ENCODE assay signal across 8 cellular contexts in the genomic region with DNA sequence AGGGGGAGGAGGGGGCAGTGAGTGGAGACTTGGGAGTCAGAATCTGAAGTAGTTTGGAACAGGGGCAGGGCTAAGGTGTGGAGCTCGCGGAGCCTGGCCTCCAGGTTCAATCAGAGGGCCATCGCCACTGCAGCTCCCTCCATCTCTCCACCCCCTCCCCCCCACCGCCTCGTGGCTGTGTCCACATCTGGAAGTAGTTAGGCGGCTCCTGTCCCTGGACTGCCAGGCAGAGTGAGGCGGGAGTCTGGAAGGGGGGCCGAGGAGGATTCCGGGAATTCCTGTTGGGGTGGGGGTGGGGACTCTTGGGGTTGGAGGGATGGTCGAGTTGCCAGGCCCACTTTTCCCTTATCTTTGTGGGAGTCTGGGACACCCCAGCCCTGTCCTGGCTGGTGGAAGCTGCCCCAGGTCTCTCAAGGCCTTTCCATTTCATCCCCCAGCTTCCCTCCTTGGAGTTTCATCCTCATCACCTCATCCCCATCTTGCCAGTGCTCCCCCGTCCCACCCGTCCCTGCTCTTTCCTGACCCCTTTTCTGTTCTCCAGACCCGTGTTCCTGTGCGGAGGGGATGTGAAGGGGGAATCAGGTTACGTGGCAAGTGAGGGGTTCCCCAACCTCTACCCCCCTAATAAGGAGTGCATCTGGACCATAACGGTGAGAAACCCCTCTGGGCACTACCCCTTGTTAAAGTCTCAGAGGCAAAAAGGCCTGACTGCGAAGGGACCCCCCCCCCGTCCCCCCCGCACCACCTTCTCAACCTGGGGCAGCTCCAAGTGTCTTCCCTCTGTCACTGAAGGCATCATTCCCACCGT. TPM values are rescaled to one million over a fixed set of nuclear protein-coding genes. Genes with fewer than 3 reads are reported as not detected.
DNase-seq lines count a peak whose midpoint lies in the region; ATAC-seq and TF ChIP-seq lines count a peak whose summit lies in the region.

No MANE protein-coding gene starts in this region.

- peaks cover 3% of the 10 kb centered on the region for H3K27me3 Mint-ChIP-seq in activated CD4-positive, alpha-beta memory T cell treated with anti-CD3 and anti-CD28 coated beads, Interleukin-2, amount 10 ng/mL, durations not matched to agents 7 days and 5 days
- no peaks in the 10 kb centered on the region for H3K27me3 Mint-ChIP-seq in stimulated activated memory B cell treated with anti-CD40 and anti-IgM and Interleukin-4, amounts not matched to agents 10 μg/mL and 1 μg/mL and 100 μg/mL, for 72 hours
- peaks cover 20 to 42% (median 39%) of the 10 kb centered on the region in 3 donors for H3K27me3 Mint-ChIP-seq in CD14-positive monocyte (ENCODE audit: low read depth in 3 of 3)

- TF ChIP-seq CTCF in HEK293 (tag by site-specific recombination; IDR thresholded peaks at IDR 0.05) (no peak), CD14-positive monocyte (IDR thresholded peaks at IDR 0.05) (no peak)

- no peak for ATAC-seq in stimulated activated memory B cell treated with anti-CD40 and anti-IgM and Interleukin-4, amounts not matched to agents 10 μg/mL and 1 μg/mL and 100 μg/mL, for 72 hours
- ATAC-seq in HG02973 (IDR thresholded peaks at IDR 0.05; ENCODE audit: unreplicated experiment), result no peak

- no peak for DNase-seq in activated CD4-positive, alpha-beta memory T cell treated with anti-CD3 and anti-CD28 coated beads, Interleukin-2, amount 10 ng/mL, durations not matched to agents 7 days and 5 days
- DNase-seq in hepatic stellate cell (ENCODE audit: low spot score), result peak; percentile 93
- DNase-seq in GOT3 (lab: John Stamatoyannopoulos, UW), result no peak
- DNase-seq in COLO829 (ENCODE audit: low spot score), result no peak
- no peak for DNase-seq in CD14-positive monocyte (ENCODE audit: low spot score)

- H3K27ac Mint-ChIP-seq in activated CD4-positive, alpha-beta memory T cell treated with anti-CD3 and anti-CD28 coated beads, Interleukin-2, amount 10 ng/mL, durations not matched to agents 7 days and 5 days, result peak overlapping the region; percentile 86
- peak overlapping the region; percentile 87 for H3K27ac Mint-ChIP-seq in stimulated activated memory B cell treated with anti-CD40 and anti-IgM and Interleukin-4, amounts not matched to agents 10 μg/mL and 1 μg/mL and 100 μg/mL, for 72 hours
- H3K27ac Mint-ChIP-seq in CD14-positive monocyte, result no peak overlapping the region

- POLR2A ChIA-PET in HEK293 (lab: Yijun Ruan, JAX), result interaction anchor here (0.7 to 3.4 kb wide), 7 partner anchors 9 to 1641 kb away, joined by 3 to 64 read pairs (median 4); a partner anchor contains a TSS
- POLR2A ChIA-PET in activated CD4-positive, alpha-beta memory T cell treated with anti-CD3 and anti-CD28 coated beads, Interleukin-2, amount 10 ng/mL, durations not matched to agents 7 days and 5 days (lab: Charles Lee), result interaction anchor here (0.6 to 7.9 kb wide), 11 partner anchors 9 to 167 kb away, joined by 3 to 89 read pairs (median 5); a partner anchor contains a TSS

- H3K4me1 ChIP-seq in HEK293 (ENCODE audit: control insufficient read depth, insufficient read depth, low read length), result peaks cover 17% of the 10 kb centered on the region

- no peaks in the 10 kb centered on the region for H3K9me3 Mint-ChIP-seq in activated CD4-positive, alpha-beta memory T cell treated with anti-CD3 and anti-CD28 coated beads, Interleukin-2, amount 10 ng/mL, durations not matched to agents 7 days and 5 days
- H3K9me3 Mint-ChIP-seq in stimulated activated memory B cell treated with anti-CD40 and anti-IgM and Interleukin-4, amounts not matched to agents 10 μg/mL and 1 μg/mL and 100 μg/mL, for 72 hours, result no peaks in the 10 kb centered on the region
- peaks cover 0 to 5% (median 0%) of the 10 kb centered on the region in 7 donors for H3K9me3 Mint-ChIP-seq in CD14-positive monocyte

- intact Hi-C loops in CD14-positive monocyte (cut with micrococcal nuclease), result no loop called here

- no peak overlapping the region for H3K4me3 ChIP-seq in HEK293 (ENCODE audit: low read depth, low read length)

- CTCF ChIA-PET in HEK293 (lab: Yijun Ruan, JAX), result interaction anchor here (0.7 to 1.4 kb wide), 4 partner anchors 12 to 39 kb away, joined by 3 to 4 read pairs (median 4); a partner anchor contains a TSS
- CTCF ChIA-PET in activated CD4-positive, alpha-beta memory T cell treated with anti-CD3 and anti-CD28 coated beads, Interleukin-2, amount 10 ng/mL, durations not matched to agents 7 days and 5 days (lab: Charles Lee), result interaction anchor here (0.7 to 2.0 kb wide), 7 partner anchors 14 to 88 kb away, joined by 3 to 8 read pairs (median 3); a partner anchor contains a TSS

- peaks cover 0 to 3% of the 10 kb centered on the region in 2 experiments; a peak in 1 of 3 replicates for H3K36me3 ChIP-seq in HEK293 (ENCODE audit: control insufficient read depth in 2 of 2, insufficient read depth in 1 of 2, low read length in 2 of 2)

- H3K4me1 Mint-ChIP-seq in activated CD4-positive, alpha-beta memory T cell treated with anti-CD3 and anti-CD28 coated beads, Interleukin-2, amount 10 ng/mL, durations not matched to agents 7 days and 5 days, result peaks cover 44% of the 10 kb centered on the region
- peaks cover 22% of the 10 kb centered on the region for H3K4me1 Mint-ChIP-seq in stimulated activated memory B cell treated with anti-CD40 and anti-IgM and Interleukin-4, amounts not matched to agents 10 μg/mL and 1 μg/mL and 100 μg/mL, for 72 hours
- peaks cover 21% of the 10 kb centered on the region for H3K4me1 Mint-ChIP-seq in CD14-positive monocyte

- H3K36me3 Mint-ChIP-seq in activated CD4-positive, alpha-beta memory T cell treated with anti-CD3 and anti-CD28 coated beads, Interleukin-2, amount 10 ng/mL, durations not matched to agents 7 days and 5 days (ENCODE audit: low read depth), result no peaks in the 10 kb centered on the region
- H3K36me3 Mint-ChIP-seq in stimulated activated memory B cell treated with anti-CD40 and anti-IgM and Interleukin-4, amounts not matched to agents 10 μg/mL and 1 μg/mL and 100 μg/mL, for 72 hours, result no peaks in the 10 kb centered on the region
- peaks cover 0 to 4% of the 10 kb centered on the region in 2 donors for H3K36me3 Mint-ChIP-seq in CD14-positive monocyte

- no peaks in the 10 kb centered on the region for H3K9me3 ChIP-seq in HEK293 (ENCODE audit: control insufficient read depth, insufficient read depth, low read depth, low read length)

- H3K27ac ChIP-seq in HEK293 (ENCODE audit: extremely low read depth, low read depth, low read length), result peak overlapping the region; percentile 55; the same call in 1 of the 2 replicates

- H3K4me3 Mint-ChIP-seq in activated CD4-positive, alpha-beta memory T cell treated with anti-CD3 and anti-CD28 coated beads, Interleukin-2, amount 10 ng/mL, durations not matched to agents 7 days and 5 days, result peak overlapping the region; percentile 82
- peak overlapping the region; percentile 81 for H3K4me3 Mint-ChIP-seq in stimulated activated memory B cell treated with anti-CD40 and anti-IgM and Interleukin-4, amounts not matched to agents 10 μg/mL and 1 μg/mL and 100 μg/mL, for 72 hours
- peak overlapping the region in 1 of 2 donors; percentile 20 for H3K4me3 Mint-ChIP-seq in CD14-positive monocyte

TF ChIP-seq in HEK293, 187 proteins besides CTCF, POLR2A, EP300 and RAD21 (continues in another document):
- TF ChIP-seq KLF16 (tag by site-specific recombination; IDR thresholded peaks at IDR 0.05), result 0 out of 2 replicates have a peak, but pooled peaks have one; percentile 25
- TF ChIP-seq, protein P1, sequence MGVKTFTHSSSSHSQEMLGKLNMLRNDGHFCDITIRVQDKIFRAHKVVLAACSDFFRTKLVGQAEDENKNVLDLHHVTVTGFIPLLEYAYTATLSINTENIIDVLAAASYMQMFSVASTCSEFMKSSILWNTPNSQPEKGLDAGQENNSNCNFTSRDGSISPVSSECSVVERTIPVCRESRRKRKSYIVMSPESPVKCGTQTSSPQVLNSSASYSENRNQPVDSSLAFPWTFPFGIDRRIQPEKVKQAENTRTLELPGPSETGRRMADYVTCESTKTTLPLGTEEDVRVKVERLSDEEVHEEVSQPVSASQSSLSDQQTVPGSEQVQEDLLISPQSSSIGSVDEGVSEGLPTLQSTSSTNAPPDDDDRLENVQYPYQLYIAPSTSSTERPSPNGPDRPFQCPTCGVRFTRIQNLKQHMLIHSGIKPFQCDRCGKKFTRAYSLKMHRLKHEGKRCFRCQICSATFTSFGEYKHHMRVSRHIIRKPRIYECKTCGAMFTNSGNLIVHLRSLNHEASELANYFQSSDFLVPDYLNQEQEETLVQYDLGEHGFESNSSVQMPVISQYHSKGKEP (tag by site-specific recombination; IDR thresholded peaks at IDR 0.05), result peak; percentile 40; the same call in 1 of the 2 replicates
- 0 out of 2 replicates have a peak, but pooled peaks have one; percentile 32 for TF ChIP-seq ZNF10 (tag by site-specific recombination; IDR thresholded peaks at IDR 0.05)
- TF ChIP-seq, protein P2, sequence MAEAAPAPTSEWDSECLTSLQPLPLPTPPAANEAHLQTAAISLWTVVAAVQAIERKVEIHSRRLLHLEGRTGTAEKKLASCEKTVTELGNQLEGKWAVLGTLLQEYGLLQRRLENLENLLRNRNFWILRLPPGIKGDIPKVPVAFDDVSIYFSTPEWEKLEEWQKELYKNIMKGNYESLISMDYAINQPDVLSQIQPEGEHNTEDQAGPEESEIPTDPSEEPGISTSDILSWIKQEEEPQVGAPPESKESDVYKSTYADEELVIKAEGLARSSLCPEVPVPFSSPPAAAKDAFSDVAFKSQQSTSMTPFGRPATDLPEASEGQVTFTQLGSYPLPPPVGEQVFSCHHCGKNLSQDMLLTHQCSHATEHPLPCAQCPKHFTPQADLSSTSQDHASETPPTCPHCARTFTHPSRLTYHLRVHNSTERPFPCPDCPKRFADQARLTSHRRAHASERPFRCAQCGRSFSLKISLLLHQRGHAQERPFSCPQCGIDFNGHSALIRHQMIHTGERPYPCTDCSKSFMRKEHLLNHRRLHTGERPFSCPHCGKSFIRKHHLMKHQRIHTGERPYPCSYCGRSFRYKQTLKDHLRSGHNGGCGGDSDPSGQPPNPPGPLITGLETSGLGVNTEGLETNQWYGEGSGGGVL (tag by site-specific recombination; IDR thresholded peaks at IDR 0.05), result peak; percentile 65; the same call in 1 of the 2 replicates

RNA-seq across cellular contexts. Expression of a gene that starts 0.9 kb away (rescaled TPM):
- 10 to 100 TPM; 16.0 to 18.7 TPM for total RNA-seq in activated CD4-positive, alpha-beta memory T cell treated with anti-CD3 and anti-CD28 coated beads, Interleukin-2, amount 10 ng/mL, durations not matched to agents 7 days and 5 days
- polyA plus RNA-seq in CD14-positive monocyte, result under 1 TPM; 0.18 to 0.58 TPM

RNA-seq across cellular contexts. Expression of a gene that starts 9.2 kb away (rescaled TPM):
- 10 to 100 TPM; 47.2 to 53.3 TPM for total RNA-seq in activated CD4-positive, alpha-beta memory T cell treated with anti-CD3 and anti-CD28 coated beads, Interleukin-2, amount 10 ng/mL, durations not matched to agents 7 days and 5 days
- 10 to 100 TPM; 12.7 to 13.3 TPM for polyA plus RNA-seq in CD14-positive monocyte

RNA-seq across cellular contexts. Expression of a gene that starts 17.0 kb away (rescaled TPM):
- 1 to 10 TPM; 1.8 to 2.7 TPM for total RNA-seq in activated CD4-positive, alpha-beta memory T cell treated with anti-CD3 and anti-CD28 coated beads, Interleukin-2, amount 10 ng/mL, durations not matched to agents 7 days and 5 days
- polyA plus RNA-seq in CD14-positive monocyte, result under 1 TPM; 0.42 to 0.69 TPM

RNA-seq across cellular contexts. Expression of a gene that starts 17.2 kb away (rescaled TPM):
- 100 to 1,000 TPM; 199 to 204 TPM for total RNA-seq in activated CD4-positive, alpha-beta memory T cell treated with anti-CD3 and anti-CD28 coated beads, Interleukin-2, amount 10 ng/mL, durations not matched to agents 7 days and 5 days
- 100 to 1,000 TPM; 132 to 134 TPM for polyA plus RNA-seq in CD14-positive monocyte

RNA-seq across cellular contexts. Expression of a gene that starts 29.4 kb away (rescaled TPM):
- total RNA-seq in activated CD4-positive, alpha-beta memory T cell treated with anti-CD3 and anti-CD28 coated beads, Interleukin-2, amount 10 ng/mL, durations not matched to agents 7 days and 5 days, result 10 to 100 TPM; 29.1 to 30.0 TPM
- polyA plus RNA-seq in CD14-positive monocyte, result not detected

Comparison
In these comparisons a context has a peak if more than half of its experiments do, and no peak if none do; other contexts are left out.
1. H3K27ac Mint-ChIP-seq: peak in activated CD4-positive, alpha-beta memory T cell treated with anti-CD3 and anti-CD28 coated beads, Interleukin-2, amount 10 ng/mL, durations not matched to agents 7 days and 5 days (single experiment) and stimulated activated memory B cell treated with anti-CD40 and anti-IgM and Interleukin-4, amounts not matched to agents 10 μg/mL and 1 μg/mL and 100 μg/mL, for 72 hours (single experiment); none in CD14-positive monocyte (0 of 7).